ENCODE assay signal across 1 cellular context in the genomic region with DNA sequence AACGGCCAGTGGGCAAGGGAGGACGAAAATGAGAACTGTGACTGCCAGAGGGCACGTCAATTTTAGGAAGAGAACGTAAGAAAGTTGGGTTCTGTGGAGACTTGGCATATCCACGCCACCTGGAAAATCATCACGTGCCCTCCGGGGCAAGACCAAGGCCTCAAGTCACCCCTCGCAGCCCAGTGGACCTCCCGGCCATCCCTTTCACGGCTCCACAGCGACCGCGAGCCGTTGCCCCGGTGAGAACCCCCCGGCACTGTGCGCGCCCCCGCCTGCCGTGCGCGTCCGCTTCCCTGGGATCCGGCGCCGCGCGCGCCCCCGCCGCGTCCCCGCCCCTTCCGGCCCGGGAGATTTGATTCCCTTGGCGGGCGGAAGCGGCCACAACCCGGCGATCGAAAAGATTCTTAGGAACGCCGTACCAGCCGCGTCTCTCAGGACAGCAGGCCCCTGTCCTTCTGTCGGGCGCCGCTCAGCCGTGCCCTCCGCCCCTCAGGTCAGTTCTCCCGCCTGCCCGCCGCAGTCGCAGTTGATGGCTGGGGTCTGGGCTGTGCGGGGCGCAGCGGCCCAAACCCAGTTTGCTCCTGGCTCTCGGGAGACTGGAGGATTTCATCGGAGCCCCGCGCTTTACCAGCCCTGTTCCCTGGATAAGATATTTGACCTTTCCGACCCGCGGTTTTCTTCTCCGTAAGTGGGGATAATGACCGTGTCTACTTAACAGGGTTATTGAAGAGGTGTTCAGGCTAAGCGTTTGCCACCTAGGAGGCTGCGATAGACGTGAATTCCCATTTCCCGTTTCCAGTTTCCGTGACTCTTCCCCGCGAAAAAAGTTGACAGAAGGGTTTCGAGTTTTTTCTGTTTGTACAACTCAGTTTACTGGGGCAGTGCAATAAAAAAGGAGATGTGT.
A peak's percentile ranks its signal among the peaks of the same experiment; 100 is the strongest.
TF ChIP-seq lines count a peak whose summit lies in the region.

A gene (plus strand): TSS at position 381 of the 904 bp plus-strand sequence. CDS start 8,787 bp downstream, outside the sequence.

TF ChIP-seq in HepG2, 621 proteins besides CTCF, POLR2A, EP300 and RAD21 (continued from another document and continues in another):
- TF ChIP-seq, protein P1, sequence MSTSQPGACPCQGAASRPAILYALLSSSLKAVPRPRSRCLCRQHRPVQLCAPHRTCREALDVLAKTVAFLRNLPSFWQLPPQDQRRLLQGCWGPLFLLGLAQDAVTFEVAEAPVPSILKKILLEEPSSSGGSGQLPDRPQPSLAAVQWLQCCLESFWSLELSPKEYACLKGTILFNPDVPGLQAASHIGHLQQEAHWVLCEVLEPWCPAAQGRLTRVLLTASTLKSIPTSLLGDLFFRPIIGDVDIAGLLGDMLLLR (CRISPR knock-in tag; IDR thresholded peaks at IDR 0.05), result peak; percentile 50; the same call in 1 of the 2 replicates
- TF ChIP-seq ZSCAN30 (CRISPR knock-in tag; IDR thresholded peaks at IDR 0.05) (no peak), TSC22D2 (CRISPR knock-in tag; IDR thresholded peaks at IDR 0.05; ENCODE audit: borderline replicate concordance) (no peak), TOE1 (CRISPR knock-in tag; IDR thresholded peaks at IDR 0.05) (no peak), HHEX (CRISPR knock-in tag; IDR thresholded peaks at IDR 0.05) (no peak), MTA1 (CRISPR knock-in tag; IDR thresholded peaks at IDR 0.05; ENCODE audit: borderline replicate concordance) (peak; percentile 71; the same call in 1 of the 2 replicates), ZNF761 (CRISPR knock-in tag; conservative IDR thresholded peaks at IDR 0.05) (peak; percentile 80), MTF2 (CRISPR knock-in tag; IDR thresholded peaks at IDR 0.05; ENCODE audit: borderline replicate concordance) (no peak), SNAPC2 (CRISPR knock-in tag; IDR thresholded peaks at IDR 0.05) (no peak), ZNF367 (CRISPR knock-in tag; IDR thresholded peaks at IDR 0.05; ENCODE audit: borderline replicate concordance) (no peak), SIN3A (IDR thresholded peaks at IDR 0.05; ENCODE audit: borderline replicate concordance, low read depth, low read length) (peak; percentile 95), KMT2A (CRISPR knock-in tag; IDR thresholded peaks at IDR 0.05) (peak; percentile 96), PHF8 (CRISPR knock-in tag; IDR thresholded peaks at IDR 0.05) (peak; percentile 88), YEATS2 (CRISPR knock-in tag; IDR thresholded peaks at IDR 0.05; ENCODE audit: borderline replicate concordance) (peak; percentile 57; the same call in 1 of the 2 replicates), KDM5A (IDR thresholded peaks at IDR 0.05; ENCODE audit: borderline replicate concordance, low read length) (peak; percentile 87), RBM22 (optimal IDR thresholded peaks at IDR 0.05; ENCODE audit: low read length) (no peak), ZNF724P (CRISPR knock-in tag; IDR thresholded peaks at IDR 0.05; ENCODE audit: borderline replicate concordance) (peak; percentile 70; the same call in 1 of the 2 replicates), NR2F1 (CRISPR knock-in tag; IDR thresholded peaks at IDR 0.05) (no peak), ZNF232 (CRISPR knock-in tag; IDR thresholded peaks at IDR 0.05; ENCODE audit: borderline replicate concordance) (0 out of 2 replicates have a peak, but pooled peaks have one; percentile 42), ZNF24 (IDR thresholded peaks at IDR 0.05) (no peak), HOXA3 (CRISPR knock-in tag; IDR thresholded peaks at IDR 0.05) (peak; percentile 79), ZNF790 (CRISPR knock-in tag; IDR thresholded peaks at IDR 0.05; ENCODE audit: borderline replicate concordance) (no peak; the same call in 1 of the 2 replicates), SAP130 (CRISPR knock-in tag; IDR thresholded peaks at IDR 0.05; ENCODE audit: low read depth) (peak; percentile 99), ATAD3A (CRISPR knock-in tag; IDR thresholded peaks at IDR 0.05) (no peak), ZNF501 (CRISPR knock-in tag; IDR thresholded peaks at IDR 0.05) (peak; percentile 75; the same call in 1 of the 2 replicates), ZNF746 (CRISPR knock-in tag; IDR thresholded peaks at IDR 0.05) (0 out of 2 replicates have a peak, but pooled peaks have one; percentile 38), PAWR (CRISPR knock-in tag; IDR thresholded peaks at IDR 0.05; ENCODE audit: borderline replicate concordance) (no peak), ZBTB7A (CRISPR knock-in tag; IDR thresholded peaks at IDR 0.05) (no peak), ZNF777 (CRISPR knock-in tag; IDR thresholded peaks at IDR 0.05) (no peak), FLYWCH1 (CRISPR knock-in tag; IDR thresholded peaks at IDR 0.05) (0 out of 2 replicates have a peak, but pooled peaks have one; percentile 50), NRL (CRISPR knock-in tag; IDR thresholded peaks at IDR 0.05; ENCODE audit: borderline replicate concordance) (peak; percentile 60; the same call in 1 of the 2 replicates), ZNF329 (CRISPR knock-in tag; IDR thresholded peaks at IDR 0.05; ENCODE audit: low read depth) (no peak), ZNF34 (CRISPR knock-in tag; IDR thresholded peaks at IDR 0.05; ENCODE audit: borderline replicate concordance) (peak; percentile 86; the same call in 1 of the 2 replicates), SP1 (IDR thresholded peaks at IDR 0.05) (no peak), SP1 (CRISPR knock-in tag; IDR thresholded peaks at IDR 0.05) (peak; percentile 78), ATF7 (IDR thresholded peaks at IDR 0.05) (no peak), ATF7 (CRISPR knock-in tag; IDR thresholded peaks at IDR 0.05) (no peak), NFE2L1 (CRISPR knock-in tag; IDR thresholded peaks at IDR 0.05; ENCODE audit: borderline replicate concordance) (0 out of 2 replicates have a peak, but pooled peaks have one; percentile 25), ZNF496 (CRISPR knock-in tag; IDR thresholded peaks at IDR 0.05; ENCODE audit: insufficient replicate concordance) (no peak), RBAK (CRISPR knock-in tag; IDR thresholded peaks at IDR 0.05) (no peak), ZNF670 (CRISPR knock-in tag; IDR thresholded peaks at IDR 0.05; ENCODE audit: borderline replicate concordance) (peak; percentile 21; the same call in 1 of the 2 replicates), KAT8 (CRISPR knock-in tag; IDR thresholded peaks at IDR 0.05) (peak; percentile 21)
- TF ChIP-seq, protein P2, sequence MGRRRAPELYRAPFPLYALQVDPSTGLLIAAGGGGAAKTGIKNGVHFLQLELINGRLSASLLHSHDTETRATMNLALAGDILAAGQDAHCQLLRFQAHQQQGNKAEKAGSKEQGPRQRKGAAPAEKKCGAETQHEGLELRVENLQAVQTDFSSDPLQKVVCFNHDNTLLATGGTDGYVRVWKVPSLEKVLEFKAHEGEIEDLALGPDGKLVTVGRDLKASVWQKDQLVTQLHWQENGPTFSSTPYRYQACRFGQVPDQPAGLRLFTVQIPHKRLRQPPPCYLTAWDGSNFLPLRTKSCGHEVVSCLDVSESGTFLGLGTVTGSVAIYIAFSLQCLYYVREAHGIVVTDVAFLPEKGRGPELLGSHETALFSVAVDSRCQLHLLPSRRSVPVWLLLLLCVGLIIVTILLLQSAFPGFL (CRISPR knock-in tag; IDR thresholded peaks at IDR 0.05), result no peak
- TF ChIP-seq, protein P3, sequence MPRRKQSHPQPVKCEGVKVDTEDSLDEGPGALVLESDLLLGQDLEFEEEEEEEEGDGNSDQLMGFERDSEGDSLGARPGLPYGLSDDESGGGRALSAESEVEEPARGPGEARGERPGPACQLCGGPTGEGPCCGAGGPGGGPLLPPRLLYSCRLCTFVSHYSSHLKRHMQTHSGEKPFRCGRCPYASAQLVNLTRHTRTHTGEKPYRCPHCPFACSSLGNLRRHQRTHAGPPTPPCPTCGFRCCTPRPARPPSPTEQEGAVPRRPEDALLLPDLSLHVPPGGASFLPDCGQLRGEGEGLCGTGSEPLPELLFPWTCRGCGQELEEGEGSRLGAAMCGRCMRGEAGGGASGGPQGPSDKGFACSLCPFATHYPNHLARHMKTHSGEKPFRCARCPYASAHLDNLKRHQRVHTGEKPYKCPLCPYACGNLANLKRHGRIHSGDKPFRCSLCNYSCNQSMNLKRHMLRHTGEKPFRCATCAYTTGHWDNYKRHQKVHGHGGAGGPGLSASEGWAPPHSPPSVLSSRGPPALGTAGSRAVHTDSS (CRISPR knock-in tag; conservative IDR thresholded peaks at IDR 0.05), result peak; percentile 71; the same call in 1 of the 2 replicates
- TF ChIP-seq, protein P4, sequence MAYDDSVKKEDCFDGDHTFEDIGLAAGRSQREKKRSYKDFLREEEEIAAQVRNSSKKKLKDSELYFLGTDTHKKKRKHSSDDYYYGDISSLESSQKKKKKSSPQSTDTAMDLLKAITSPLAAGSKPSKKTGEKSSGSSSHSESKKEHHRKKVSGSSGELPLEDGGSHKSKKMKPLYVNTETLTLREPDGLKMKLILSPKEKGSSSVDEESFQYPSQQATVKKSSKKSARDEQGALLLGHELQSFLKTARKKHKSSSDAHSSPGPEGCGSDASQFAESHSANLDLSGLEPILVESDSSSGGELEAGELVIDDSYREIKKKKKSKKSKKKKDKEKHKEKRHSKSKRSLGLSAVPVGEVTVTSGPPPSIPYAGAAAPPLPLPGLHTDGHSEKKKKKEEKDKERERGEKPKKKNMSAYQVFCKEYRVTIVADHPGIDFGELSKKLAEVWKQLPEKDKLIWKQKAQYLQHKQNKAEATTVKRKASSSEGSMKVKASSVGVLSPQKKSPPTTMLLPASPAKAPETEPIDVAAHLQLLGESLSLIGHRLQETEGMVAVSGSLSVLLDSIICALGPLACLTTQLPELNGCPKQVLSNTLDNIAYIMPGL (CRISPR knock-in tag; IDR thresholded peaks at IDR 0.05; ENCODE audit: borderline replicate concordance in 1 of 2, low read depth in 1 of 2), result peak; percentile 63 to 67; a peak in 3 of 4 replicates
- TF ChIP-seq, protein P5, sequence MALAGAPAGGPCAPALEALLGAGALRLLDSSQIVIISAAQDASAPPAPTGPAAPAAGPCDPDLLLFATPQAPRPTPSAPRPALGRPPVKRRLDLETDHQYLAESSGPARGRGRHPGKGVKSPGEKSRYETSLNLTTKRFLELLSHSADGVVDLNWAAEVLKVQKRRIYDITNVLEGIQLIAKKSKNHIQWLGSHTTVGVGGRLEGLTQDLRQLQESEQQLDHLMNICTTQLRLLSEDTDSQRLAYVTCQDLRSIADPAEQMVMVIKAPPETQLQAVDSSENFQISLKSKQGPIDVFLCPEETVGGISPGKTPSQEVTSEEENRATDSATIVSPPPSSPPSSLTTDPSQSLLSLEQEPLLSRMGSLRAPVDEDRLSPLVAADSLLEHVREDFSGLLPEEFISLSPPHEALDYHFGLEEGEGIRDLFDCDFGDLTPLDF (CRISPR knock-in tag; IDR thresholded peaks at IDR 0.05), result peak; percentile 97
- TF ChIP-seq, protein P6, sequence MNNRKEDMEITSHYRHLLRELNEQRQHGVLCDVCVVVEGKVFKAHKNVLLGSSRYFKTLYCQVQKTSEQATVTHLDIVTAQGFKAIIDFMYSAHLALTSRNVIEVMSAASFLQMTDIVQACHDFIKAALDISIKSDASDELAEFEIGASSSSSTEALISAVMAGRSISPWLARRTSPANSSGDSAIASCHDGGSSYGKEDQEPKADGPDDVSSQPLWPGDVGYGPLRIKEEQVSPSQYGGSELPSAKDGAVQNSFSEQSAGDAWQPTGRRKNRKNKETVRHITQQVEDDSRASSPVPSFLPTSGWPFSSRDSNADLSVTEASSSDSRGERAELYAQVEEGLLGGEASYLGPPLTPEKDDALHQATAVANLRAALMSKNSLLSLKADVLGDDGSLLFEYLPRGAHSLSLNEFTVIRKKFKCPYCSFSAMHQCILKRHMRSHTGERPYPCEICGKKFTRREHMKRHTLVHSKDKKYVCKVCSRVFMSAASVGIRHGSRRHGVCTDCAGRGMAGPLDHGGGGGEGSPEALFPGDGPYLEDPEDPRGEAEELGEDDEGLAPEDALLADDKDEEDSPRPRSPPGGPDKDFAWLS (CRISPR knock-in tag; IDR thresholded peaks at IDR 0.05; ENCODE audit: borderline replicate concordance), result no peak
- TF ChIP-seq, protein P7, sequence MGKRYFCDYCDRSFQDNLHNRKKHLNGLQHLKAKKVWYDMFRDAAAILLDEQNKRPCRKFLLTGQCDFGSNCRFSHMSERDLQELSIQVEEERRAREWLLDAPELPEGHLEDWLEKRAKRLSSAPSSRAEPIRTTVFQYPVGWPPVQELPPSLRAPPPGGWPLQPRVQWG (CRISPR knock-in tag; IDR thresholded peaks at IDR 0.05; ENCODE audit: borderline replicate concordance, low read depth), result no peak
- TF ChIP-seq, protein P8, sequence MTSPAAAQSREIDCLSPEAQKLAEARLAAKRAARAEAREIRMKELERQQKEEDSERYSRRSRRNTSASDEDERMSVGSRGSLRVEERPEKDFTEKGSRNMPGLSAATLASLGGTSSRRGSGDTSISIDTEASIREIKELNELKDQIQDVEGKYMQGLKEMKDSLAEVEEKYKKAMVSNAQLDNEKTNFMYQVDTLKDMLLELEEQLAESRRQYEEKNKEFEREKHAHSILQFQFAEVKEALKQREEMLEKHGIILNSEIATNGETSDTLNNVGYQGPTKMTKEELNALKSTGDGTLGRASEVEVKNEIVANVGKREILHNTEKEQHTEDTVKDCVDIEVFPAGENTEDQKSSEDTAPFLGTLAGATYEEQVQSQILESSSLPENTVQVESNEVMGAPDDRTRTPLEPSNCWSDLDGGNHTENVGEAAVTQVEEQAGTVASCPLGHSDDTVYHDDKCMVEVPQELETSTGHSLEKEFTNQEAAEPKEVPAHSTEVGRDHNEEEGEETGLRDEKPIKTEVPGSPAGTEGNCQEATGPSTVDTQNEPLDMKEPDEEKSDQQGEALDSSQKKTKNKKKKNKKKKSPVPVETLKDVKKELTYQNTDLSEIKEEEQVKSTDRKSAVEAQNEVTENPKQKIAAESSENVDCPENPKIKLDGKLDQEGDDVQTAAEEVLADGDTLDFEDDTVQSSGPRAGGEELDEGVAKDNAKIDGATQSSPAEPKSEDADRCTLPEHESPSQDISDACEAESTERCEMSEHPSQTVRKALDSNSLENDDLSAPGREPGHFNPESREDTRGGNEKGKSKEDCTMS (CRISPR knock-in tag; conservative IDR thresholded peaks at IDR 0.05), result no peak
- TF ChIP-seq, protein P9, sequence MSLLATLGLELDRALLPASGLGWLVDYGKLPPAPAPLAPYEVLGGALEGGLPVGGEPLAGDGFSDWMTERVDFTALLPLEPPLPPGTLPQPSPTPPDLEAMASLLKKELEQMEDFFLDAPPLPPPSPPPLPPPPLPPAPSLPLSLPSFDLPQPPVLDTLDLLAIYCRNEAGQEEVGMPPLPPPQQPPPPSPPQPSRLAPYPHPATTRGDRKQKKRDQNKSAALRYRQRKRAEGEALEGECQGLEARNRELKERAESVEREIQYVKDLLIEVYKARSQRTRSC (CRISPR knock-in tag; IDR thresholded peaks at IDR 0.05; ENCODE audit: low read depth), result 0 out of 2 replicates have a peak, but pooled peaks have one; percentile 72
- TF ChIP-seq, protein P10, sequence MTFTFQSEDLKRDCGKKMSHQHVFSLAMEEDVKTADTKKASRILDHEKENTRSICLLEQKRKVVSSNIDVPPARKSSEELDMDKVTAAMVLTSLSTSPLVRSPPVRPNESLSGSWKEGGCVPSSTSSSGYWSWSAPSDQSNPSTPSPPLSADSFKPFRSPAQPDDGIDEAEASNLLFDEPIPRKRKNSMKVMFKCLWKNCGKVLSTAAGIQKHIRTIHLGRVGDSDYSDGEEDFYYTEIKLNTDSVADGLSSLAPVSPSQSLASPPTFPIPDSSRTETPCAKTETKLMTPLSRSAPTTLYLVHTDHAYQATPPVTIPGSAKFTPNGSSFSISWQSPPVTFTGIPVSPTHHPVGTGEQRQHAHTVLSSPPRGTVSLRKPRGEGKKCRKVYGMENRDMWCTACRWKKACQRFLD (CRISPR knock-in tag; IDR thresholded peaks at IDR 0.05; ENCODE audit: borderline replicate concordance), result 0 out of 2 replicates have a peak, but pooled peaks have one; percentile 74
